24 cellular contexts compared by ENCODE assay signal in genomic region chr1:65084068-65084467, GRCh38.
"Had no signal": no experiment of that assay in that cellular context is flagged by ENCODE, and none has a peak within 500 bp of the region (broad histone marks: within the 10 kb centered on the region; RNA-seq: fewer than 3 reads in every experiment).

No MANE protein-coding gene starts in this region.

- H3K4me1 ChIP-seq: ascending aorta, breast epithelium, foreskin keratinocyte, right atrium auricular region, transverse colon, vagina had no signal

- H3K9me3 Mint-ChIP-seq: effector memory CD8-positive, alpha-beta T cell had no signal

- H3K27ac ChIP-seq: ascending aorta, breast epithelium, foreskin keratinocyte, right atrium auricular region, skin epidermis, transverse colon, vagina, VCaP had no signal

- H3K27me3 Mint-ChIP-seq: dendritic cell treated with granulocyte-macrophage colony-stimulating factor and Interleukin-4, amounts not matched to agents 40 ng/mL and 50 ng/mL, for 4 days; progenitor cell of endocrine pancreas had no signal

- ATAC-seq: effector memory CD8-positive, alpha-beta T cell had no signal

- H3K9me3 ChIP-seq: ascending aorta, breast epithelium, right atrium auricular region, transverse colon, vagina had no signal

- H3K4me1 Mint-ChIP-seq: activated naive CD4-positive, alpha-beta T cell treated with anti-CD3 and anti-CD28 coated beads, Interleukin-2, amount 10 ng/mL, durations not matched to agents 7 days and 5 days; nephron had no signal

- H3K27ac Mint-ChIP-seq: activated naive CD4-positive, alpha-beta T cell treated with anti-CD3 and anti-CD28 coated beads, Interleukin-2, amount 10 ng/mL, durations not matched to agents 7 days and 5 days; activated T-helper 17 cell treated with anti-CD3 and anti-CD28 coated beads, Interleukin-2, amount 50 U/mL, for 72 hours; dendritic cell treated with granulocyte-macrophage colony-stimulating factor and Interleukin-4, amounts not matched to agents 40 ng/mL and 50 ng/mL, for 4 days; effector memory CD8-positive, alpha-beta T cell; nephron; progenitor cell of endocrine pancreas had no signal

- H3K4me3 ChIP-seq: ascending aorta, breast epithelium, right atrium auricular region, skin epidermis, transverse colon, vagina had no signal

- DNase-seq: activated CD4-positive, alpha-beta T cell treated with anti-CD3 and anti-CD28 coated beads for 1 hour; activated CD4-positive, alpha-beta T cell treated with anti-CD3 and anti-CD28 coated beads, Interleukin-2, amount 50 U/mL, for 4 hours; activated naive CD4-positive, alpha-beta T cell treated with anti-CD3 and anti-CD28 coated beads, Interleukin-2, amount 10 ng/mL, durations not matched to agents 7 days and 5 days; cerebellar nuclear complex; effector memory CD8-positive, alpha-beta T cell; foreskin keratinocyte; glutamatergic neuron; kidney glomerular epithelial cell; mesendoderm; nucleus accumbens; stimulated activated CD4-positive, alpha-beta T cell treated with anti-CD3 and anti-CD28 coated beads, Interleukin-15, amount 100 ng/mL, for 24 hours; stimulated activated CD4-positive, alpha-beta T cell treated with anti-CD3 and anti-CD28 coated beads, Interleukin-4, amount 100 ng/mL, for 24 hours; stimulated activated naive CD4-positive, alpha-beta T cell; transverse colon had no signal

- H3K36me3 ChIP-seq: ascending aorta, breast epithelium, right atrium auricular region, transverse colon, vagina had no signal

- H3K27me3 ChIP-seq: ascending aorta, breast epithelium, right atrium auricular region, transverse colon, vagina had no signal

- H3K36me3 Mint-ChIP-seq: activated naive CD4-positive, alpha-beta T cell treated with anti-CD3 and anti-CD28 coated beads, Interleukin-2, amount 10 ng/mL, durations not matched to agents 7 days and 5 days had no signal

- H3K4me3 Mint-ChIP-seq: activated naive CD4-positive, alpha-beta T cell treated with anti-CD3 and anti-CD28 coated beads, Interleukin-2, amount 10 ng/mL, durations not matched to agents 7 days and 5 days; activated T-helper 17 cell treated with anti-CD3 and anti-CD28 coated beads, Interleukin-2, amount 50 U/mL, for 72 hours; dendritic cell treated with granulocyte-macrophage colony-stimulating factor and Interleukin-4, amounts not matched to agents 40 ng/mL and 50 ng/mL, for 4 days; effector memory CD8-positive, alpha-beta T cell; nephron had no signal
